8 cellular contexts compared by ENCODE assay signal in the genomic region with DNA sequence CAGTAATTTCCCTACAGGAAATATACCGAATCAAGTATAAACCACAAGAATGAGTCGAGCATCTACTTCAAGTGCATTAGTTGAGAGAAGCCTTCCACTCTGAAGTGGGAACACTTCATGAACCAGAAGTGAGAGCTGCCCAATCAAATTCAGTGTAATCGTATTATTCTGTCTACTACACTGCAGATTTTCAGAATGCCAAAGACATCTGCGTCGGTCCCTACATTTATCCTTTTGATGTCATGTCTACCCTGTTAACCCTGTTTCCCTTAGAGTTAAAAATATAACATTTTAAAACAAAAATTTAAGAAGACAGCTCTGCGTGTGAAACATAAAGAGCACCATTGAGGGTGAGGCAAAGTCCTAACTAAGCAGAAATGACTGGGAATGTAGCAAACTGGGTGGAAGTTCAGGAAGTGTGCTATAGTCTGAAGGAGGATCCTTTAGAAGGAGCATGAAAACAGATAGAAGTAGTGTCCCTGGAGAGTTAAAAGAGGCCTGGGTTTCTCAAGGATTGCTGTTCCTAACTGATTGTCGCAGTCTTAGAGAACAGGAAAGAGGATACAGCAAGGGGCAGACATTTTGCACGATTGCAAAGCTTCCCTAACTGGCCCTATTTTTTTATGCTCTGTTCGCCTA.
DNase-seq lines count a peak whose midpoint lies in the region; ATAC-seq and TF ChIP-seq lines count a peak whose summit lies in the region.

No MANE protein-coding gene starts in this region.

- H3K36me3 ChIP-seq in adipocyte (ENCODE audit: control insufficient read depth, insufficient read depth, low read length, severe bottlenecking) (no peaks in the 10 kb centered on the region), thyroid gland (no peaks in the 10 kb centered on the region)

- no peaks in the 10 kb centered on the region for H3K9me3 ChIP-seq in adipocyte (ENCODE audit: control insufficient read depth, low read length)
- no peaks in the 10 kb centered on the region for H3K9me3 ChIP-seq in thyroid gland

- no peak for TF ChIP-seq CTCF in thyroid gland (IDR thresholded peaks at IDR 0.05)

- DNase-seq in NCI-H2107 treated with DMSO at 0.1 percent for 48 hours (lab: John Stamatoyannopoulos, UW; ENCODE audit: unreplicated experiment): peak; percentile 70
- DNase-seq in adipocyte (ENCODE audit: low read depth): peak; percentile 55
- no peak for DNase-seq in left colon
- no peak for DNase-seq in thyroid gland
- DNase-seq in NCI-H1092 treated with DMSO at 0.1 percent for 48 hours (lab: John Stamatoyannopoulos, UW): no peak
- DNase-seq in GOT3 (lab: John Stamatoyannopoulos, UW): no peak

- ATAC-seq in GM18505 (IDR thresholded peaks at IDR 0.05; ENCODE audit: unreplicated experiment) (peak; percentile 54), HG02588 (IDR thresholded peaks at IDR 0.05; ENCODE audit: unreplicated experiment) (peak; percentile 58), left colon (peak; percentile 42)

- WGBS in thyroid gland, 2 donors: 24 to 27% methylated on average over 9 of the region's 9 CpGs

- H3K4me3 ChIP-seq in adipocyte (ENCODE audit: low read length) (no peak overlapping the region), thyroid gland (replicated peaks in 1 of 3) (no peak overlapping the region)

- peak overlapping the region in 2 of 3 donors; percentile 2 to 8 for H3K27ac ChIP-seq in thyroid gland

- H3K27me3 ChIP-seq in adipocyte (replicated peaks; ENCODE audit: control insufficient read depth, insufficient read depth, low read length) (no peaks in the 10 kb centered on the region), thyroid gland (no peaks in the 10 kb centered on the region)

- TF ChIP-seq POLR2A in GM18505 (IDR thresholded peaks at IDR 0.05; ENCODE audit: borderline replicate concordance, extremely low read depth, insufficient read depth, insufficient read length): no peak
- no peak for TF ChIP-seq POLR2A in thyroid gland (IDR thresholded peaks at IDR 0.05)

- intact Hi-C loops in left colon (cut with DNase I, micrococcal nuclease) (no loop called here), thyroid gland (cut with DNase I) (no loop called here)

- H3K4me1 ChIP-seq in adipocyte (ENCODE audit: control insufficient read depth, insufficient read depth, low read length): peaks cover 26% of the 10 kb centered on the region
- H3K4me1 ChIP-seq in thyroid gland: peaks cover 6 to 7% of the 10 kb centered on the region in 2 donors

- no peak overlapping the region for H3K9ac ChIP-seq in adipocyte (ENCODE audit: low read length)

Comparison
In these comparisons a context has a peak if more than half of its experiments do, and no peak if none do; other contexts are left out.
1. DNase-seq: peak in NCI-H2107 treated with DMSO at 0.1 percent for 48 hours (single experiment) and adipocyte (single experiment); none in left colon (0 of 2), thyroid gland (0 of 2), NCI-H1092 treated with DMSO at 0.1 percent for 48 hours (single experiment) and GOT3 (single experiment).
2. Peak in every context shown above with its lines, with median percentiles within 50 percentile points of each other: ATAC-seq.